8 cellular contexts compared by ENCODE assay signal in genomic region chr19:3505598-3506383, GRCh38. TPM values are rescaled to one million over a fixed set of nuclear protein-coding genes. Genes with fewer than 3 reads are reported as not detected.
DNase-seq lines count a peak whose midpoint lies in the region; ATAC-seq and TF ChIP-seq lines count a peak whose summit lies in the region.

Gene FZR1, plus strand, starts transcription at chr19:3506311. Its CDS starts 16,679 bp downstream, at chr19:3522990.

- TF ChIP-seq CTCF in OCI-LY3 (IDR thresholded peaks at IDR 0.05; ENCODE audit: low read depth, low read length): peak; percentile 22; the same call in 1 of the 2 replicates

- H3K9me3 ChIP-seq in OCI-LY3 (ENCODE audit: insufficient read depth, low read length): no peaks in the 10 kb centered on the region
- H3K9me3 ChIP-seq in mononuclear cell (ENCODE audit: low read depth, low read length): no peaks in the 10 kb centered on the region

- peak within 1 kb of the TSS; percentile 57; the same call in 1 of the 2 replicates for H2AFZ ChIP-seq in OCI-LY3 (ENCODE audit: low read depth, low read length)

- peaks cover 22% of the 10 kb centered on the region; the same call in 1 of the 2 replicates for H4K20me1 ChIP-seq in OCI-LY3 (ENCODE audit: insufficient read depth, low read length)

- H3K36me3 ChIP-seq in OCI-LY3 (replicated peaks; ENCODE audit: low read depth, low read length): peaks cover 19% of the 10 kb centered on the region

- H3K4me3 ChIP-seq in OCI-LY3 (ENCODE audit: low read length) (peak within 1 kb of the TSS; percentile 85), mononuclear cell (ENCODE audit: low read length) (peak within 1 kb of the TSS; percentile 78)

- H3K27ac ChIP-seq in OCI-LY3 (ENCODE audit: low read length): peak within 1 kb of the TSS; percentile 64

- H3K9ac ChIP-seq in OCI-LY3 (ENCODE audit: low read length): peak within 1 kb of the TSS; percentile 84

- H3K27me3 ChIP-seq in OCI-LY3 (ENCODE audit: low read depth, low read length) (no peaks in the 10 kb centered on the region), mononuclear cell (ENCODE audit: insufficient read depth, low read length) (no peaks in the 10 kb centered on the region)

- H3K4me1 ChIP-seq in OCI-LY3 (ENCODE audit: low read length) (peaks cover 18% of the 10 kb centered on the region), mononuclear cell (ENCODE audit: insufficient read depth, low read length) (peaks cover 31% of the 10 kb centered on the region)

- H3K79me2 ChIP-seq in OCI-LY3 (ENCODE audit: low read length): peaks cover 46% of the 10 kb centered on the region

- DNase-seq in D341Med (ENCODE audit: low spot score) (peak; percentile 100), HuH-7 (ENCODE audit: low spot score) (peak; percentile 97), activated T-cell treated with anti-CD3 and anti-CD28 coated beads for 1 hour (ENCODE audit: low read depth) (peak; percentile 100), epidermal melanocyte (ENCODE audit: insufficient read length, low spot score) (peak; percentile 99)
- peak; percentile 99 for DNase-seq in stimulated activated CD8-positive, alpha-beta memory T cell treated with anti-CD3 and anti-CD28 coated beads, Interleukin-4, amount 100 ng/mL, for 1 hour (ENCODE audit: low read depth in 2 of 2, low spot score in 1 of 2)

- ATAC-seq in GM21515 (IDR thresholded peaks at IDR 0.05; ENCODE audit: unreplicated experiment): peak; percentile 81

- H3K4me2 ChIP-seq in OCI-LY3 (ENCODE audit: low read length): peak within 1 kb of the TSS; percentile 93

RNA-seq across cellular contexts. Expression of gene FZR1, which starts in this region (rescaled TPM):
- 50.7 TPM for total RNA-seq in mononuclear cell

Comparison
In these comparisons a context has a peak if more than half of its experiments do, and no peak if none do; other contexts are left out.
1. Peak in every context shown above with its lines: DNase-seq, ATAC-seq, H3K4me3 ChIP-seq and H3K27ac ChIP-seq.